In genomic region chr17:41962768-41963434, GRCh38 we compare ENCODE assay signal across 8 cellular contexts. TPM values are rescaled to one million over a fixed set of nuclear protein-coding genes. Genes with fewer than 3 reads are reported as not detected.
DNase-seq lines count a peak whose midpoint lies in the region; ATAC-seq and TF ChIP-seq lines count a peak whose summit lies in the region.

No MANE protein-coding gene starts in this region.

- H3K4me3 Mint-ChIP-seq in CD4-positive, CD25-positive, alpha-beta regulatory T cell: peak overlapping the region in 1 of 4 donors; percentile 73
- no peak overlapping the region for H3K4me3 Mint-ChIP-seq in activated T-cell treated with anti-CD3 and anti-CD28 coated beads, Interleukin-2, amount 50 U/mL, for 24 hours

- no peaks in the 10 kb centered on the region for H3K9me3 Mint-ChIP-seq in CD4-positive, CD25-positive, alpha-beta regulatory T cell
- H3K9me3 Mint-ChIP-seq in activated T-cell treated with anti-CD3 and anti-CD28 coated beads, Interleukin-2, amount 50 U/mL, for 24 hours: no peaks in the 10 kb centered on the region

- no peaks in the 10 kb centered on the region for H4K20me1 ChIP-seq in PC-3 (ENCODE audit: low read length)

- H3K27ac Mint-ChIP-seq in CD4-positive, CD25-positive, alpha-beta regulatory T cell: no peak overlapping the region
- no peak overlapping the region for H3K27ac Mint-ChIP-seq in activated T-cell treated with anti-CD3 and anti-CD28 coated beads, Interleukin-2, amount 50 U/mL, for 24 hours

- CTCF ChIA-PET in PC-3 (lab: Charles Lee): interaction anchor here (0.6 to 1.0 kb wide), 6 partner anchors 55 to 821 kb away, joined by 3 to 6 read pairs (median 4); partner anchors contain the start of genes DNAJC7 and NKIRAS2

- H3K27ac ChIP-seq in CD4-positive, CD25-positive, alpha-beta regulatory T cell (ENCODE audit: insufficient read depth, low read length, poor library complexity, severe bottlenecking): no peak overlapping the region
- H3K27ac ChIP-seq in PC-3 (ENCODE audit: low read length) (no peak overlapping the region), neutrophil (no peak overlapping the region)

- intact Hi-C loops in PC-3 (cut with micrococcal nuclease): no loop called here

- peak in 1 of 2 donors; percentile 13 for ATAC-seq in CD4-positive, CD25-positive, alpha-beta regulatory T cell (ENCODE audit: low read depth in 2 of 2)
- ATAC-seq in PC-3: no peak
- ATAC-seq in GM18909 (IDR thresholded peaks at IDR 0.05; ENCODE audit: poor library complexity, unreplicated experiment): no peak

- peaks cover 13% of the 10 kb centered on the region for H3K79me2 ChIP-seq in PC-3 (ENCODE audit: low read length)

- H3K27me3 Mint-ChIP-seq in CD4-positive, CD25-positive, alpha-beta regulatory T cell: peaks cover 15% of the 10 kb centered on the region
- no peaks in the 10 kb centered on the region for H3K27me3 Mint-ChIP-seq in activated T-cell treated with anti-CD3 and anti-CD28 coated beads, Interleukin-2, amount 50 U/mL, for 24 hours

- H3F3A ChIP-seq in PC-3 (ENCODE audit: low read length, unreplicated experiment): no peaks in the 10 kb centered on the region

- peaks cover 20% of the 10 kb centered on the region for H3K4me1 ChIP-seq in CD4-positive, CD25-positive, alpha-beta regulatory T cell (ENCODE audit: control insufficient read depth, insufficient read depth, low read length, poor library complexity, severe bottlenecking)
- H3K4me1 ChIP-seq in PC-3 (ENCODE audit: insufficient read depth, low read length) (peaks cover 13% of the 10 kb centered on the region), neutrophil (ENCODE audit: control insufficient read depth in 1 of 2, insufficient read depth in 1 of 2, low read depth in 1 of 2, low read length in 1 of 2) (peaks cover 30% of the 10 kb centered on the region in 2 experiments)

- H3K4me1 Mint-ChIP-seq in CD4-positive, CD25-positive, alpha-beta regulatory T cell: peaks cover 5 to 25% (median 15%) of the 10 kb centered on the region in 4 donors
- H3K4me1 Mint-ChIP-seq in activated T-cell treated with anti-CD3 and anti-CD28 coated beads, Interleukin-2, amount 50 U/mL, for 24 hours (ENCODE audit: low read depth): peaks cover 24% of the 10 kb centered on the region

- POLR2A ChIA-PET in PC-3 (lab: Charles Lee; ENCODE audit: unreplicated experiment): no interaction called here

- H3K36me3 Mint-ChIP-seq in CD4-positive, CD25-positive, alpha-beta regulatory T cell: peaks cover under 1% of the 10 kb centered on the region
- peaks cover 7% of the 10 kb centered on the region for H3K36me3 Mint-ChIP-seq in activated T-cell treated with anti-CD3 and anti-CD28 coated beads, Interleukin-2, amount 50 U/mL, for 24 hours (ENCODE audit: low read depth)

- H3K9ac ChIP-seq in PC-3 (ENCODE audit: low read length): no peak overlapping the region

- peak; percentile 56 to 73 (median 66) for DNase-seq in CD4-positive, CD25-positive, alpha-beta regulatory T cell
- DNase-seq in HuH-7 (ENCODE audit: low spot score): peak; percentile 86
- peak; percentile 60 for DNase-seq in PC-3
- DNase-seq in activated T-cell treated with anti-CD3 and anti-CD28 coated beads, Interleukin-2, amount 50 U/mL, for 24 hours: peak; percentile 78
- peak; percentile 66 for DNase-seq in fibroblast of pulmonary artery (ENCODE audit: low read depth)
- peak; percentile 91 for DNase-seq in superior temporal gyrus (ENCODE audit: extremely low spot score)

- H3K27me3 ChIP-seq in CD4-positive, CD25-positive, alpha-beta regulatory T cell (ENCODE audit: control insufficient read depth, insufficient read depth, low read length): no peaks in the 10 kb centered on the region
- no peaks in the 10 kb centered on the region for H3K27me3 ChIP-seq in PC-3 (ENCODE audit: low read length)
- no peaks in the 10 kb centered on the region for H3K27me3 ChIP-seq in neutrophil

- no peaks in the 10 kb centered on the region for H3K36me3 ChIP-seq in CD4-positive, CD25-positive, alpha-beta regulatory T cell (ENCODE audit: control insufficient read depth, insufficient read depth, low read length)
- H3K36me3 ChIP-seq in PC-3 (ENCODE audit: low read depth, low read length) (no peaks in the 10 kb centered on the region), neutrophil (no peaks in the 10 kb centered on the region)

- no peaks in the 10 kb centered on the region for H3K9me3 ChIP-seq in CD4-positive, CD25-positive, alpha-beta regulatory T cell (ENCODE audit: control insufficient read depth in 2 of 2, low read length in 2 of 2)
- H3K9me3 ChIP-seq in PC-3 (ENCODE audit: low read length) (no peaks in the 10 kb centered on the region), neutrophil (no peaks in the 10 kb centered on the region)

- H3K4me3 ChIP-seq in CD4-positive, CD25-positive, alpha-beta regulatory T cell (ENCODE audit: low read depth, low read length): no peak overlapping the region
- H3K4me3 ChIP-seq in PC-3 (ENCODE audit: low read length) (no peak overlapping the region), fibroblast of pulmonary artery (replicated peaks; ENCODE audit: low read depth, low read length) (no peak overlapping the region), neutrophil (ENCODE audit: low read depth in 1 of 2, low read length in 1 of 2) (no peak overlapping the region)

- no TSS peak for BruUV-seq in PC-3 (replicated peaks; lab: Mats Ljungman, UMichigan)

- TF ChIP-seq CTCF in PC-3 (conservative IDR thresholded peaks at IDR 0.05; ENCODE audit: low read depth, low read length) (peak; percentile 88), fibroblast of pulmonary artery (IDR thresholded peaks at IDR 0.05; ENCODE audit: low read length, missing control alignments) (peak; percentile 91), neutrophil (IDR thresholded peaks at IDR 0.05) (peak; percentile 61)

- H3K4me2 ChIP-seq in PC-3 (ENCODE audit: low read length): no peak overlapping the region

- no peak overlapping the region for H2AFZ ChIP-seq in PC-3 (ENCODE audit: low read length)

- H3K9me2 ChIP-seq in PC-3 (replicated peaks; ENCODE audit: low read length): no peaks in the 10 kb centered on the region

RNA-seq across cellular contexts. Expression of gene CNP, which starts 3.7 kb away (rescaled TPM):
- total RNA-seq in CD4-positive, CD25-positive, alpha-beta regulatory T cell: 27.7 TPM
- polyA plus RNA-seq in CD4-positive, CD25-positive, alpha-beta regulatory T cell: 10 to 100 TPM; 26.9 to 44.3 (median 34.1) TPM
- 75.4 and 91.6 TPM in 2 replicates for total RNA-seq in PC-3 (2014; rRNA removed)

RNA-seq across cellular contexts. Expression of gene ODAD4, which starts 32.5 kb away (rescaled TPM):
- total RNA-seq in CD4-positive, CD25-positive, alpha-beta regulatory T cell: not detected
- polyA plus RNA-seq in CD4-positive, CD25-positive, alpha-beta regulatory T cell: under 1 TPM in 3 of 4 donors, not detected in 1; 0.14 to 0.28 (median 0.15) TPM
- 0.15 and 0.98 TPM in 2 replicates for total RNA-seq in PC-3 (2014; rRNA removed)

RNA-seq across cellular contexts. Expression of gene ACLY, which starts 44.1 kb away (rescaled TPM):
- total RNA-seq in CD4-positive, CD25-positive, alpha-beta regulatory T cell: 76.3 TPM
- polyA plus RNA-seq in CD4-positive, CD25-positive, alpha-beta regulatory T cell: 10 to 100 TPM; 50.3 to 56.8 (median 55.6) TPM
- 110 and 114 TPM in 2 replicates for total RNA-seq in PC-3 (2014; rRNA removed)

RNA-seq across cellular contexts. Expression of gene DNAJC7, which starts 54.3 kb away (rescaled TPM):
- 149 TPM for total RNA-seq in CD4-positive, CD25-positive, alpha-beta regulatory T cell
- 10 to 100 TPM; 53.3 to 80.7 (median 67.2) TPM for polyA plus RNA-seq in CD4-positive, CD25-positive, alpha-beta regulatory T cell
- 60.1 and 76.3 TPM in 2 replicates for total RNA-seq in PC-3 (2014; rRNA removed)

RNA-seq across cellular contexts. Expression of gene NKIRAS2, which starts 57.0 kb away (rescaled TPM):
- total RNA-seq in CD4-positive, CD25-positive, alpha-beta regulatory T cell: 14.6 TPM
- polyA plus RNA-seq in CD4-positive, CD25-positive, alpha-beta regulatory T cell: 10 to 100 TPM; 21.8 to 25.8 (median 23.0) TPM
- total RNA-seq in PC-3 (2014; rRNA removed): 39.4 and 46.6 TPM in 2 replicates
